ENCODE assay signal across 7 cellular contexts in genomic region chr19:45478454-45479238, GRCh38. TPM values are rescaled to one million over a fixed set of nuclear protein-coding genes. Genes with fewer than 3 reads are reported as not detected.
DNase-seq lines count a peak whose midpoint lies in the region; ATAC-seq and TF ChIP-seq lines count a peak whose summit lies in the region.

No MANE protein-coding gene starts in this region.

- peak overlapping the region; percentile 31 to 53 (median 48) for H3K4me3 ChIP-seq in sigmoid colon

- H3K36me3 ChIP-seq in sigmoid colon: no peaks in the 10 kb centered on the region

- TF ChIP-seq EP300 in sigmoid colon (IDR thresholded peaks at IDR 0.05): peak in 1 of 4 donors; percentile 30

- ATAC-seq in GM18498 (IDR thresholded peaks at IDR 0.05; ENCODE audit: unreplicated experiment): peak; percentile 60
- ATAC-seq in HG02938 (IDR thresholded peaks at IDR 0.05; ENCODE audit: unreplicated experiment): peak; percentile 60

- peak overlapping the region; percentile 87 to 96 (median 91) for H3K27ac ChIP-seq in sigmoid colon

- no peaks in the 10 kb centered on the region for H3K9me3 ChIP-seq in sigmoid colon

- peaks cover 0 to 12% (median 8%) of the 10 kb centered on the region in 4 donors for H3K4me1 ChIP-seq in sigmoid colon

- DNase-seq in NCI-H187 (lab: John Stamatoyannopoulos, UW) (peak; percentile 77 to 98), T-helper 22 cell (ENCODE audit: low read depth) (peak; percentile 72), astrocyte of the hippocampus (ENCODE audit: low read depth, low spot score) (peak; percentile 94), iPS DF 19.7 (ENCODE audit: low read depth, low spot score) (peak; percentile 91), sigmoid colon (peak; percentile 91)

- no peaks in the 10 kb centered on the region for H3K27me3 ChIP-seq in sigmoid colon

- intact Hi-C loops in sigmoid colon (cut with DNase I): loop anchor here (1.0 kb wide), 1 partner anchor 39 kb away; no protein-coding TSS in a partner anchor

- peak in 1 of 2 donors; percentile 16 for TF ChIP-seq POLR2A in sigmoid colon (IDR thresholded peaks at IDR 0.05)

- TF ChIP-seq CTCF in sigmoid colon (IDR thresholded peaks at IDR 0.05): peak; percentile 94 to 100 (median 97)

- WGBS in sigmoid colon, 2 donors: 0% methylated on average over 39 of the region's 39 CpGs

RNA-seq across cellular contexts. Expression of gene FOSB, which starts 10.8 kb away (rescaled TPM):
- total RNA-seq in sigmoid colon: 10 to 100 TPM in 3 of 4 donors, 1 to 10 TPM in 1; 1.1 to 28.1 (median 23.1) TPM
- 10 to 100 TPM in 1 of 3 donors, 1 to 10 TPM in 2; 3.7 to 11.0 (median 5.4) TPM for polyA plus RNA-seq in sigmoid colon

RNA-seq across cellular contexts. Expression of gene RTN2, which starts 18.2 kb away (rescaled TPM):
- total RNA-seq in sigmoid colon: 10 to 100 TPM; 15.0 to 23.5 (median 19.2) TPM
- 10 to 100 TPM in 2 of 3 donors, 1 to 10 TPM in 1; 9.5 to 15.0 (median 12.0) TPM for polyA plus RNA-seq in sigmoid colon

RNA-seq across cellular contexts. Expression of gene PPM1N, which starts 19.6 kb away (rescaled TPM):
- total RNA-seq in sigmoid colon: 1 to 10 TPM; 1.2 to 2.5 (median 2.2) TPM
- 1 to 10 TPM; 3.0 to 4.2 (median 3.5) TPM for polyA plus RNA-seq in sigmoid colon

RNA-seq across cellular contexts. Expression of gene VASP, which starts 28.6 kb away (rescaled TPM):
- total RNA-seq in sigmoid colon: 100 to 1,000 TPM; 101 to 205 (median 128) TPM
- polyA plus RNA-seq in sigmoid colon: 100 to 1,000 TPM; 160 to 223 (median 164) TPM

RNA-seq across cellular contexts. Expression of gene ERCC1, which starts 54.9 kb away (rescaled TPM):
- total RNA-seq in sigmoid colon: 10 to 100 TPM; 41.8 to 67.0 (median 64.4) TPM
- 10 to 100 TPM; 27.3 to 31.8 (median 30.1) TPM for polyA plus RNA-seq in sigmoid colon

Comparison
In these comparisons a context has a peak if more than half of its experiments do, and no peak if none do; other contexts are left out.
1. Peak in every context shown above with its lines: DNase-seq, ATAC-seq, H3K4me3 ChIP-seq and H3K27ac ChIP-seq.